ENCODE assay signal across 24 cellular contexts in genomic region chr4:7255996-7256395, GRCh38.
"Had no signal": no experiment of that assay in that cellular context is flagged by ENCODE, and none has a peak within 500 bp of the region (broad histone marks: within the 10 kb centered on the region; RNA-seq: fewer than 3 reads in every experiment).

No MANE protein-coding gene starts in this region.

- H3K4me3 ChIP-seq: hepatocyte, lower lobe of right lung, right atrium auricular region, thoracic aorta, uterus had no signal

- H3K4me2 ChIP-seq: hepatocyte had no signal

- H3K27ac ChIP-seq: epithelial cell of prostate, hepatocyte, lower lobe of right lung, parathyroid adenoma, thoracic aorta, uterus had no signal

- FAIRE-seq: colon, endometrium, frontal cortex had no signal

- H2AFZ ChIP-seq: hepatocyte, parathyroid adenoma had no signal

- H3K79me2 ChIP-seq: hepatocyte, parathyroid adenoma had no signal

- H3K9ac ChIP-seq: parathyroid adenoma had no signal

- H3K4me1 ChIP-seq: lower lobe of right lung, parathyroid adenoma, uterus had no signal

- H3K9me3 ChIP-seq: lower lobe of right lung, right atrium auricular region, thoracic aorta, uterus had no signal

- H3K27me3 ChIP-seq: hepatocyte, right atrium auricular region, uterus had no signal

- DNase-seq: activated CD4-positive, alpha-beta T cell treated with anti-CD3 and anti-CD28 coated beads for 4 hours; activated CD4-positive, alpha-beta T cell treated with anti-CD3 and anti-CD28 coated beads, Interleukin-2, amount 50 U/mL, for 4 hours; activated CD4-positive, CD25-positive, alpha-beta regulatory T cell; activated naive CD4-positive, alpha-beta T cell; activated T-cell treated with anti-CD3 and anti-CD28 coated beads for 4 hours; activated T-cell treated with anti-CD3 and anti-CD28 coated beads, Interleukin-2, amount 50 U/mL, for 72 hours; dermis blood vessel endothelial cell; effector CD4-positive, alpha-beta T cell; islet precursor cell; lower lobe of right lung; naive thymus-derived CD4-positive, alpha-beta T cell; nucleus accumbens; stimulated activated CD4-positive, alpha-beta T cell treated with anti-CD3 and anti-CD28 coated beads, Interleukin-2, amount 100 ng/mL, for 48 hours; stimulated activated naive CD4-positive, alpha-beta T cell treated with Interleukin-2 at 50 U/mL for 16 hours; T-helper 1 cell; uterus had no signal

- H3K36me3 ChIP-seq: lower lobe of right lung, right atrium auricular region, thoracic aorta, uterus had no signal
